In genomic region chr14:64260418-64260817, GRCh38 we compare ENCODE assay signal across 24 cellular contexts. TPM values are rescaled to one million over a fixed set of nuclear protein-coding genes. Genes with fewer than 3 reads are reported as not detected.
"Had no signal": no experiment of that assay in that cellular context is flagged by ENCODE, and none has a peak within 500 bp of the region (broad histone marks: within the 10 kb centered on the region; RNA-seq: fewer than 3 reads in every experiment).

No MANE protein-coding gene starts in this region.

- H3K4me1 ChIP-seq: Peyer's patch, SJCRH30 had no signal

- H3K27ac ChIP-seq: PC-9, Peyer's patch, SJCRH30 had no signal

- ATAC-seq: Right ventricle myocardium inferior, SK-N-SH treated with all-trans-retinoic acid at 6 μM for 48 hours had no signal

- H3K4me3 ChIP-seq: MG63, PC-9, Peyer's patch, SJCRH30 had no signal

- DNase-seq: KBM-7; MG63; NCI-H1092 treated with DMSO at 0.1 percent for 48 hours; NCI-H1436; NCI-H187; NCI-H2029; NCI-H2081 treated with DMSO at 0.1 percent for 48 hours; NCI-H2171; NCI-H226; NCI-H446; NCI-H510A; NCI-H524 treated with DMSO at 0.1 percent for 48 hours; NCI-H69; NCI-H774; NK-92 treated with Interleukin-12 subunit alpha and Interleukin-12 subunit beta, amount 100 ng/mL, for 24 hours; OCI-M1; PC-9; Peyer's patch; SHP77 treated with DMSO at 0.1 percent for 48 hours; SJCRH30; T-helper 1 cell had no signal

- H2AFZ ChIP-seq: PC-9 had no signal

- H3K27me3 ChIP-seq: MG63, Peyer's patch, SJCRH30 had no signal

- H3K36me3 ChIP-seq: MG63, Peyer's patch had no signal

- H3K4me2 ChIP-seq: PC-9 had no signal

- H3K9me3 ChIP-seq: MG63, Peyer's patch, SJCRH30 had no signal

RNA-seq across cellular contexts. Expression of gene ESR2, which starts 33.8 kb away (rescaled TPM):
- total RNA-seq: HT1080 had no signal
